In the genomic region with DNA sequence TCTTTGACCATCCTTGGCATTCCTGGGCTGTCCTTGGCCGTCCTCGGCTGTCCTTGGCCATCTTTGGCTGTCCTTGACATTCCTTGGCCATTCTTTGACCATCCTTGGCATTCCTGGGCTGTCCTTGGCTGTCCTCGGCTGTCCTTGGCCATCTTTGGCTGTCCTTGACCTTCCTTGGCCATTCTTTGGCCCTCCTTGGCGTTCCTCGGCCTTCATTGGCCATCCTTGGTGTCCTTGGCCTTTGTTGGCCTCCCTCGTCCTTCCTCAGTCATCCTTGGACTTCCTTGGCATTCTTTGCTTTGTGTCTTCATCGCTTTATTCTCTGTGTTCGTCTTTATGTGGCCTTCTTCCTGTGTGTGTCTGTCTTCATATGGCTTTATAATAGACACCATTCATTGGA, we compare ENCODE assay signal across 30 cellular contexts.
"Had no signal": no experiment of that assay in that cellular context is flagged by ENCODE, and none has a peak within 500 bp of the region (broad histone marks: within the 10 kb centered on the region; RNA-seq: fewer than 3 reads in every experiment).

No MANE protein-coding gene starts in this region.

- ATAC-seq: activated CD8-positive, alpha-beta memory T cell treated with anti-CD3 and anti-CD28 coated beads, Interleukin-2, amount 10 ng/mL, durations not matched to agents 7 days and 5 days; activated naive CD4-positive, alpha-beta T cell treated with anti-CD3 and anti-CD28 coated beads, Interleukin-2, amount 50 U/mL, for 72 hours; K562 had no signal

- H3K4me3 ChIP-seq: adrenal gland, K562, SJCRH30, SK-N-MC had no signal

- FAIRE-seq: K562 had no signal

- H3K27me3 ChIP-seq: adrenal gland, SJCRH30 had no signal

- DNase-seq: activated CD4-positive, alpha-beta memory T cell treated with anti-CD3 and anti-CD28 coated beads, Interleukin-2, amount 10 ng/mL, durations not matched to agents 7 days and 5 days; activated CD4-positive, alpha-beta T cell treated with anti-CD3 and anti-CD28 coated beads for 1 hour; activated CD4-positive, alpha-beta T cell treated with anti-CD3 and anti-CD28 coated beads for 48 hours; activated CD4-positive, CD25-positive, alpha-beta regulatory T cell; activated CD8-positive, alpha-beta memory T cell treated with anti-CD3 and anti-CD28 coated beads for 24 hours; activated CD8-positive, alpha-beta memory T cell treated with anti-CD3 and anti-CD28 coated beads, Interleukin-2, amount 10 ng/mL, durations not matched to agents 7 days and 5 days; activated CD8-positive, alpha-beta memory T cell treated with anti-CD3 and anti-CD28 coated beads, Interleukin-2, amount 50 U/mL, for 48 hours; activated gamma-delta T cell treated with Interleukin-2 at 50 U/mL for 16 hours; activated naive CD4-positive, alpha-beta T cell treated with anti-CD3 and anti-CD28 coated beads for 36 hours; activated T-cell treated with anti-CD3 and anti-CD28 coated beads, Interleukin-2, amount 50 U/mL, for 48 hours; adrenal gland; anterior cingulate cortex; NCI-H1092 treated with DMSO at 0.1 percent for 48 hours; NCI-H1417; NCI-H146; NCI-H187; NCI-H2029 treated with DMSO at 0.1 percent for 48 hours; NCI-H2107; NCI-H2171; NCI-H510A; NCI-H526; NCI-H748 treated with DMSO at 0.1 percent for 48 hours; NK-92 treated with Interleukin-12 subunit alpha and Interleukin-12 subunit beta, amount 100 ng/mL, for 24 hours; SHP77; SJCRH30; T1000; WERI-Rb-1 had no signal
